Comparison of ENCODE assay signal across 1 cellular context in the genomic region with DNA sequence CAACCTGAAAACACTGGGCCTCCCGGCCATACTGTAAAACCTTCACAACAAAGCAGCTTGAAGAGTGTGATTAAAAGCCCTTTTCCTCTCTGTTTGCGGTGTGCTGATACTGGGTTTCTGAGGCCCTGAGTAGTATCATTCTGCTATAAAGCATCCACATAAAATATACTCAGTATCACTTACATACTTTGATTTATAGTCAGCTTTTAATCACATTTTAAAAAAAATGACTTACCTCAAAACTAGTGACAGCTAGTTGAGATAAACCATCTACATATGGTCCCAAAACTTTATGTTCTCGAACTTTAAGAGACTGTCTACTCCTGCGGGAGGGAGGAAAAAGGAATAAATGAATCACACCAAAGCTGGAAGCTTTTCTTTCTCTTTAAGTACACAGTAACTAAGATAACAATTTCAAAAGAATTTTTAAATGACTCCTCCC.
TF ChIP-seq lines count a peak whose summit lies in the region.

No MANE protein-coding gene starts in this region.

TF ChIP-seq in IMR-90, 13 proteins besides CTCF, POLR2A, EP300 and RAD21 (continued from another document):
- TF ChIP-seq, protein P1, sequence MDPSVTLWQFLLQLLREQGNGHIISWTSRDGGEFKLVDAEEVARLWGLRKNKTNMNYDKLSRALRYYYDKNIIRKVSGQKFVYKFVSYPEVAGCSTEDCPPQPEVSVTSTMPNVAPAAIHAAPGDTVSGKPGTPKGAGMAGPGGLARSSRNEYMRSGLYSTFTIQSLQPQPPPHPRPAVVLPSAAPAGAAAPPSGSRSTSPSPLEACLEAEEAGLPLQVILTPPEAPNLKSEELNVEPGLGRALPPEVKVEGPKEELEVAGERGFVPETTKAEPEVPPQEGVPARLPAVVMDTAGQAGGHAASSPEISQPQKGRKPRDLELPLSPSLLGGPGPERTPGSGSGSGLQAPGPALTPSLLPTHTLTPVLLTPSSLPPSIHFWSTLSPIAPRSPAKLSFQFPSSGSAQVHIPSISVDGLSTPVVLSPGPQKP (IDR thresholded peaks at IDR 0.05; ENCODE audit: borderline replicate concordance, low read depth, low read length): no peak
- TF ChIP-seq USF2 (IDR thresholded peaks at IDR 0.05; ENCODE audit: low read depth, low read length) (no peak), SMC3 (IDR thresholded peaks at IDR 0.05; ENCODE audit: low read depth, low read length) (no peak), MAFK (IDR thresholded peaks at IDR 0.05; ENCODE audit: low read depth, low read length) (no peak), MAZ (IDR thresholded peaks at IDR 0.05; ENCODE audit: borderline replicate concordance, low read depth, low read length) (no peak)
